In the genomic region with DNA sequence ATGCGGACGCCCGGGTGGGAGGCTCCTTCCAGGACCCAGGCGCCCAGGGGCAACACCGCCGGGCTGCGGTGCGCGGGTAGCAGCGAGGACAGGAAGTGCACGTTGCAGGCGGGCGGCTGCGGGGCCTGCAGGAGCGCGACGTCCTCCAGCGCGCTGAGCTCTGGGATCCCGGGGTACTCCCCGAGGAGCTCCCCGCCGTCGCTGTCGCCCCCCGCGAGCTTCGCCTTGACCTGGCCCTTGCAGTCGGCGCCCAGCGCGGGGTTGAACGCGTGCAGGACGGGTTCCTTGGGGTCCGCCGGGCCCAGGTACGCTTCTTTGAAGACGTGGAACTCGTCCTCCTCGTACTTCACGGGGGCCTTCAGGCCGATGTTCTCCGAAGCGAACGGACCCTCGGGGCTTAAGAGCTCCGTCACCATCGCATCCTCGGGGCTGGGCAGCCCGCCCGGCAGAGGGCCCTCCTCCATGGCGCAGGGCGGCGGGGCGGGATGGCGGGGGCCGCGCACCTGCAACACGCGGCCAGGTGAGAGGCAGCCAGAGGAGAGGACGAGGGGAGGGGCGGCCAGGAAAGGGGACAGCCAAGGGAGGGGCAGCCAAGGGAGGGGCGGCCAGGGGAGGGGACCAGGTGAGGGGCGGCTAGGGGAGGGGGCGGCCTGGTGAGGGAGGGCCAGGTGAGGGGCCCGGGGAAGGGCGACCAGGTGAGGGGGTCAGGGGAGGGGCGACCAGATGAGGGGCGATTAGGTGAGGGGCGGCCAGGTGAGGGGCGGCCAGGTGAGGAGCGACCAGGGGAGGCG, we compare ENCODE assay signal across 1 cellular context.
TF ChIP-seq lines count a peak whose summit lies in the region.

No MANE protein-coding gene starts in this region.

TF ChIP-seq in HCT116, 20 proteins besides CTCF, POLR2A, EP300 and RAD21 (continued from another document):
- TF ChIP-seq, protein P1, sequence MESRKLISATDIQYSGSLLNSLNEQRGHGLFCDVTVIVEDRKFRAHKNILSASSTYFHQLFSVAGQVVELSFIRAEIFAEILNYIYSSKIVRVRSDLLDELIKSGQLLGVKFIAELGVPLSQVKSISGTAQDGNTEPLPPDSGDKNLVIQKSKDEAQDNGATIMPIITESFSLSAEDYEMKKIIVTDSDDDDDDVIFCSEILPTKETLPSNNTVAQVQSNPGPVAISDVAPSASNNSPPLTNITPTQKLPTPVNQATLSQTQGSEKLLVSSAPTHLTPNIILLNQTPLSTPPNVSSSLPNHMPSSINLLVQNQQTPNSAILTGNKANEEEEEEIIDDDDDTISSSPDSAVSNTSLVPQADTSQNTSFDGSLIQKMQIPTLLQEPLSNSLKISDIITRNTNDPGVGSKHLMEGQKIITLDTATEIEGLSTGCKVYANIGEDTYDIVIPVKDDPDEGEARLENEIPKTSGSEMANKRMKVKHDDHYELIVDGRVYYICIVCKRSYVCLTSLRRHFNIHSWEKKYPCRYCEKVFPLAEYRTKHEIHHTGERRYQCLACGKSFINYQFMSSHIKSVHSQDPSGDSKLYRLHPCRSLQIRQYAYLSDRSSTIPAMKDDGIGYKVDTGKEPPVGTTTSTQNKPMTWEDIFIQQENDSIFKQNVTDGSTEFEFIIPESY (IDR thresholded peaks at IDR 0.05; ENCODE audit: extremely low read depth, insufficient replicate concordance, low read length), result no peak
- TF ChIP-seq JUND (IDR thresholded peaks at IDR 0.05), result no peak
- no peak for TF ChIP-seq ELF1 (IDR thresholded peaks at IDR 0.05; ENCODE audit: borderline replicate concordance, low read depth)
- TF ChIP-seq SIN3A (IDR thresholded peaks at IDR 0.05; ENCODE audit: low read depth), result no peak
- no peak for TF ChIP-seq SRF (IDR thresholded peaks at IDR 0.05; ENCODE audit: low read depth)
- TF ChIP-seq ZNF274 (IDR thresholded peaks at IDR 0.05; ENCODE audit: low read depth, low read length), result no peak
- no peak for TF ChIP-seq CEBPB (IDR thresholded peaks at IDR 0.05; ENCODE audit: low read depth)
- no peak for TF ChIP-seq YY1 (IDR thresholded peaks at IDR 0.05; ENCODE audit: extremely low read depth, insufficient replicate concordance, low read depth, low read length)
- TF ChIP-seq SP1 (IDR thresholded peaks at IDR 0.05; ENCODE audit: low read depth), result no peak
